In the genomic region with DNA sequence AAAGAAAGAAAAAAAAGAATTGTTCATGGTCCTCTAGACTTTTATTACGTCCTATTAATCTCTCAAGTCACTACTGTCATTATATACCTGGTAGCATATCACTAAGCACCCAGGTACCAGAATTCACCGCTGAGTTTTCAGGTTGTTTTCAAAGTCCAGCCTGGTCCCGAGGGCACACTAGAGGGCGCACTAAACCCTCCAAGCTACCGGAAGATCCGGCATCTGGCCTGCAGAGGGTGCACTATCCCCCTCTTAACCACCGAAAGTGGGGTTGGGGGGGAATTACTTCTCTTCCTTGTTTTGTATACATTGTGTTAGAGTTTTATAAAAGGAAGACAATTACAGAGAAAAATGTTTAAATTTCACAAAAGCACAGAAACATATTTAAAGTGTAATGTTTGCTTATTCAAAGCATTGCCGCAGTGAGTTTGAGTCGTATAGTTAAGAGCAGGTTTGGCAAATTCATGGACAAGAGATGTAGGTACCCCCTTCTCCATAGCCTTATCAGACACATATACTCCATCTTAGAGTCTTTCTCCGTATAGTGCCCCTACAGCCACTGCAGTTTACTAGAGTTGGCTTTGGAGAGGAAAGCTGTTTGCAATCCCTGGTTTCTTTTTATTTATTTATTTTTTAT, we compare ENCODE assay signal across 8 cellular contexts. TPM values are rescaled to one million over a fixed set of nuclear protein-coding genes. Genes with fewer than 3 reads are reported as not detected.
DNase-seq lines count a peak whose midpoint lies in the region; ATAC-seq and TF ChIP-seq lines count a peak whose summit lies in the region.

No MANE protein-coding gene starts in this region.

- no peaks in the 10 kb centered on the region for H4K20me1 ChIP-seq in DOHH2 (ENCODE audit: control insufficient read depth, insufficient read depth, low read depth, low read length)
- H4K20me1 ChIP-seq in OCI-LY1 (ENCODE audit: insufficient read depth, low read length), result no peaks in the 10 kb centered on the region

- DNase-seq in HT-29 (ENCODE audit: low spot score) (peak; percentile 89), activated T-cell treated with anti-CD3 and anti-CD28 coated beads for 1 hour (ENCODE audit: low read depth) (peak; percentile 63), esophagus squamous epithelium (lab: John Stamatoyannopoulos, UW) (no peak), substantia nigra (lab: John Stamatoyannopoulos, UW) (peak in 44 of 49 donors; percentile 2 to 75 (median 48))

- ATAC-seq in GM21526 (IDR thresholded peaks at IDR 0.05; ENCODE audit: low FRiP score, unreplicated experiment), result peak; percentile 94

- WGBS in esophagus squamous epithelium, 2 donors, result 26 to 33% methylated on average over 10 of the region's 10 CpGs

- no peak overlapping the region for H3K4me3 ChIP-seq in DOHH2 (ENCODE audit: low read length)
- no peak overlapping the region for H3K4me3 ChIP-seq in OCI-LY1 (ENCODE audit: low read depth, low read length, poor library complexity, severe bottlenecking)
- H3K4me3 ChIP-seq in esophagus squamous epithelium, result no peak overlapping the region
- H3K4me3 ChIP-seq in neutrophil (ENCODE audit: low read depth in 1 of 2, low read length in 1 of 2), result no peak overlapping the region

- no peak overlapping the region for H2AFZ ChIP-seq in OCI-LY1 (ENCODE audit: low read length)

- peaks cover 14% of the 10 kb centered on the region; the same call in 1 of the 2 replicates for H3K27me3 ChIP-seq in DOHH2 (ENCODE audit: control insufficient read depth, low read length)
- H3K27me3 ChIP-seq in OCI-LY1 (ENCODE audit: insufficient read depth, low read length), result no peaks in the 10 kb centered on the region
- no peaks in the 10 kb centered on the region for H3K27me3 ChIP-seq in esophagus squamous epithelium
- peaks cover 4% of the 10 kb centered on the region for H3K27me3 ChIP-seq in neutrophil

- H3F3A ChIP-seq in DOHH2 (ENCODE audit: control insufficient read depth, insufficient read depth), result no peaks in the 10 kb centered on the region
- H3F3A ChIP-seq in OCI-LY1 (ENCODE audit: insufficient read depth, low read length), result no peaks in the 10 kb centered on the region

- intact Hi-C loops in esophagus squamous epithelium (cut with DNase I), result no loop called here

- H3K9me2 ChIP-seq in DOHH2 (replicated peaks; ENCODE audit: control insufficient read depth, low read length) (no peaks in the 10 kb centered on the region), OCI-LY1 (ENCODE audit: low read depth, low read length) (no peaks in the 10 kb centered on the region)

- no peaks in the 10 kb centered on the region for H3K79me2 ChIP-seq in DOHH2 (ENCODE audit: control insufficient read depth, low read length)
- no peaks in the 10 kb centered on the region for H3K79me2 ChIP-seq in OCI-LY1 (ENCODE audit: insufficient read depth, low read length)

- H3K4me2 ChIP-seq in DOHH2 (ENCODE audit: low read length) (no peak overlapping the region), OCI-LY1 (ENCODE audit: low read length) (peak overlapping the region; percentile 54; the same call in 1 of the 2 replicates)

- no peak for TF ChIP-seq POLR2A in esophagus squamous epithelium (IDR thresholded peaks at IDR 0.05)

- TF ChIP-seq CTCF in DOHH2 (IDR thresholded peaks at IDR 0.05; ENCODE audit: low read depth, low read length, poor library complexity, severe bottlenecking) (peak; percentile 100), OCI-LY1 (IDR thresholded peaks at IDR 0.05; ENCODE audit: low read length) (peak; percentile 100), esophagus squamous epithelium (IDR thresholded peaks at IDR 0.05) (peak; percentile 78 to 94 (median 89)), neutrophil (IDR thresholded peaks at IDR 0.05) (peak; percentile 88)

- H3K9me3 ChIP-seq in DOHH2 (ENCODE audit: control insufficient read depth, insufficient read depth, low read length) (no peaks in the 10 kb centered on the region), OCI-LY1 (ENCODE audit: low read length) (no peaks in the 10 kb centered on the region), esophagus squamous epithelium (no peaks in the 10 kb centered on the region), neutrophil (no peaks in the 10 kb centered on the region)

- no peak overlapping the region for H3K9ac ChIP-seq in OCI-LY1 (ENCODE audit: low read length)

- no peaks in the 10 kb centered on the region for H3K36me3 ChIP-seq in DOHH2 (ENCODE audit: control insufficient read depth, low read length)
- no peaks in the 10 kb centered on the region; the same call in 1 of the 2 replicates for H3K36me3 ChIP-seq in OCI-LY1 (ENCODE audit: insufficient read depth, low read length)
- H3K36me3 ChIP-seq in esophagus squamous epithelium, result no peaks in the 10 kb centered on the region
- no peaks in the 10 kb centered on the region for H3K36me3 ChIP-seq in neutrophil

- H3K4me1 ChIP-seq in DOHH2 (ENCODE audit: control insufficient read depth, low read length), result peaks cover 3% of the 10 kb centered on the region; the same call in 1 of the 2 replicates
- peaks cover 3% of the 10 kb centered on the region for H3K4me1 ChIP-seq in OCI-LY1 (ENCODE audit: insufficient read depth, low read length, severe bottlenecking)
- H3K4me1 ChIP-seq in esophagus squamous epithelium, result no peaks in the 10 kb centered on the region
- H3K4me1 ChIP-seq in neutrophil (ENCODE audit: control insufficient read depth in 1 of 2, insufficient read depth in 1 of 2, low read depth in 1 of 2, low read length in 1 of 2), result peaks cover 0 to 8% of the 10 kb centered on the region in 2 experiments

- no peak overlapping the region for H3K27ac ChIP-seq in DOHH2 (ENCODE audit: low read depth, low read length)
- no peak overlapping the region for H3K27ac ChIP-seq in OCI-LY1 (ENCODE audit: low read depth, low read length, poor library complexity, severe bottlenecking)
- H3K27ac ChIP-seq in esophagus squamous epithelium, result no peak overlapping the region
- H3K27ac ChIP-seq in neutrophil, result no peak overlapping the region
- no peak overlapping the region for H3K27ac ChIP-seq in substantia nigra (ENCODE audit: low read depth, low read length, poor library complexity, severe bottlenecking)

RNA-seq across cellular contexts. Expression of a gene that starts 19.2 kb away (rescaled TPM):
- total RNA-seq in HT-29 (2014; rRNA removed; shearing (Covaris generic)), result not detected in 2 replicates
- not detected for total RNA-seq in esophagus squamous epithelium

RNA-seq across cellular contexts. Expression of a gene that starts 34.8 kb away (rescaled TPM):
- total RNA-seq in HT-29 (2014; rRNA removed; shearing (Covaris generic)), result 10.0 and 11.1 TPM in 2 replicates
- total RNA-seq in esophagus squamous epithelium, result 10 to 100 TPM in 3 of 4 donors, 1 to 10 TPM in 1; 9.7 to 26.8 (median 20.9) TPM
